In the genomic region with DNA sequence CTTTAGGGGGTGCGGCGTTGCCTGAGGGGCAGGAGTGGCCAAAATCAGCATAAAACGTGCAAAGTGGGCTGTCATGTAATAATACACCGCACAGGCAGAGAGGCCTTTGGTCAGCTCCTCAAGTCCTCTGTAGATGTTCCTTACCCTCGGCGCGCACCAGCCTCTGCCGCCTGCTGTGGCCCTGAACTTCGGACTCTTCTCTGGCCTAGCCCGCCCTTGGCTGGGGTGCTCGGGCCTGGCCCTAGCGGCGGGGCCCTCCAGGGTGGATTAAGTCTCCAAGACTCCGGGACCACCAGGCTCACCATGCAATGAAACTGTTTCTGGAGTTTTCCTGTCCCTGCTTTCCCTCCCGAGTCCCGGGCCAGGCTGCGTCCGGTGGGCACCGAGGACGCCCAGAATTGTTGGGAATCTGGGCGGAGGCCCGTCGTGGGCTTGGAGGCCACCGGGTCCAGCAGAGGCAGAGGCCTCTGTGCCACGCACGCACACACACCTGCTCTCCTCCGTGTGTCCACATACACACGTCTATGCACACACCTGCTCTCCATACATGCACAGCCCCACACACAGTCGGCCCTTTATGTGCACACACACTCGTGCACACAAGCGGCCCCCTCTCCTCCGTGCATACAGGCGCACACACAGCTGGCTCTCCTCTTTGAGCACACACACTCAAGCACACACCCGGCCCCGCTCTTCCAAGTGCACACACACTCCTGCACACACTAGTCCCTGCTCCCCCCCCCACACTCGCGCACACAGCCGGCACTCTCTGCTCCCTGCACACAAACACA, we compare ENCODE assay signal across 12 cellular contexts. TPM values are rescaled to one million over a fixed set of nuclear protein-coding genes. Genes with fewer than 3 reads are reported as not detected.
DNase-seq lines count a peak whose midpoint lies in the region; ATAC-seq and TF ChIP-seq lines count a peak whose summit lies in the region.
"Had no signal": no experiment of that assay in that cellular context is flagged by ENCODE, and none has a peak within 500 bp of the region (broad histone marks: within the 10 kb centered on the region; RNA-seq: fewer than 3 reads in every experiment).

No MANE protein-coding gene starts in this region.

- H3K36me3 ChIP-seq in GM23338 (ENCODE audit: insufficient read depth), result no peaks in the 10 kb centered on the region
- H3K36me3 ChIP-seq in Peyer's patch, result peaks cover 0 to 12% (median 0%) of the 10 kb centered on the region in 3 donors
- peaks cover 21% of the 10 kb centered on the region for H3K36me3 ChIP-seq in osteoblast (ENCODE audit: insufficient read depth, low read length)

- H3K9me3 ChIP-seq in Peyer's patch (no peaks in the 10 kb centered on the region), osteoblast (ENCODE audit: low read depth, low read length) (no peaks in the 10 kb centered on the region)

- TF ChIP-seq POLR2A in Peyer's patch (IDR thresholded peaks at IDR 0.05), result no peak

- H2AFZ ChIP-seq in GM23338 (no peak overlapping the region), osteoblast (ENCODE audit: low read length) (no peak overlapping the region)
- H2AFZ ChIP-seq: GM23248 had no signal

- H3K4me1 Mint-ChIP-seq in GM23338 (peaks cover 17% of the 10 kb centered on the region), endothelial cell (ENCODE audit: unreplicated experiment) (peaks cover 8% of the 10 kb centered on the region)

- TF ChIP-seq CTCF in GM23338 (conservative IDR thresholded peaks at IDR 0.05; ENCODE audit: low read depth in 2 of 2), result no peak
- no peak for TF ChIP-seq CTCF in Peyer's patch (IDR thresholded peaks at IDR 0.05)
- TF ChIP-seq CTCF in endothelial cell (IDR thresholded peaks at IDR 0.05; ENCODE audit: unreplicated experiment), result no peak
- TF ChIP-seq CTCF in osteoblast (IDR thresholded peaks at IDR 0.05; ENCODE audit: extremely low read depth, low read depth, low read length), result no peak
- TF ChIP-seq CTCF in GM20000 (IDR thresholded peaks at IDR 0.05; ENCODE audit: extremely low read depth, missing control alignments), result no peak

- H3K4me1 ChIP-seq in GM23338 (ENCODE audit: insufficient read depth) (0 out of 2 replicates have a peak, but pooled peaks cover 7% of the 10 kb centered on the region), Peyer's patch (peaks cover 0 to 18% (median 2%) of the 10 kb centered on the region in 4 donors), osteoblast (ENCODE audit: insufficient read depth, low read length) (peaks cover 3% of the 10 kb centered on the region)
- H3K4me1 ChIP-seq: foreskin keratinocyte had no signal

- peak overlapping the region; percentile 57; the same call in 2 of the 3 replicates for H3K4me3 Mint-ChIP-seq in GM23338
- peak overlapping the region; percentile 79 for H3K4me3 Mint-ChIP-seq in endothelial cell (ENCODE audit: unreplicated experiment)

- ATAC-seq in GM23338 (no peak), GM18861 (IDR thresholded peaks at IDR 0.05; ENCODE audit: unreplicated experiment) (no peak), HG03432 (IDR thresholded peaks at IDR 0.05; ENCODE audit: unreplicated experiment) (no peak)
- ATAC-seq: foreskin keratinocyte had no signal

- H3K79me2 ChIP-seq in GM23338 (replicated peaks; ENCODE audit: insufficient read depth) (peaks cover 26% of the 10 kb centered on the region), osteoblast (ENCODE audit: insufficient read depth, low read length) (peaks cover 29% of the 10 kb centered on the region)

- DNase-seq in GM23338 (ENCODE audit: low spot score) (no peak), Peyer's patch (peak in 2 of 3 donors; percentile 59 to 70), endothelial cell (ENCODE audit: low spot score) (no peak), osteoblast (ENCODE audit: insufficient read length, low spot score, missing footprints) (peak; percentile 60), hippocampal formation (lab: John Stamatoyannopoulos, UW) (no peak), GM20000 (ENCODE audit: low spot score) (no peak)
- DNase-seq: caudate nucleus, foreskin keratinocyte, GM23248, midbrain had no signal

- peaks cover 7% of the 10 kb centered on the region; the same call in 1 of the 2 replicates for H4K20me1 ChIP-seq in GM23338 (replicated peaks; ENCODE audit: insufficient read depth)
- H4K20me1 ChIP-seq in osteoblast (ENCODE audit: insufficient read depth, low read length), result peaks cover 16% of the 10 kb centered on the region

- peaks cover 26% of the 10 kb centered on the region for H3K36me3 Mint-ChIP-seq in GM23338 (ENCODE audit: low read depth)
- H3K36me3 Mint-ChIP-seq in endothelial cell (ENCODE audit: low read depth, unreplicated experiment), result peaks cover 17% of the 10 kb centered on the region

- no peak overlapping the region for H3K27ac ChIP-seq in GM23338 (ENCODE audit: low read depth)
- no peak overlapping the region for H3K27ac ChIP-seq in Peyer's patch
- H3K27ac ChIP-seq in osteoblast (ENCODE audit: low read depth, low read length), result no peak overlapping the region
- H3K27ac ChIP-seq: foreskin keratinocyte, GM23248 had no signal

- H3K27me3 ChIP-seq in GM23338 (ENCODE audit: insufficient read depth), result no peaks in the 10 kb centered on the region
- H3K27me3 ChIP-seq in Peyer's patch, result no peaks in the 10 kb centered on the region
- peaks cover 2% of the 10 kb centered on the region for H3K27me3 ChIP-seq in osteoblast (ENCODE audit: insufficient read depth, low read length)
- H3K27me3 ChIP-seq: foreskin keratinocyte had no signal

- no peaks in the 10 kb centered on the region for H3K9me2 ChIP-seq in GM23338 (ENCODE audit: insufficient read depth)

- H3K27ac Mint-ChIP-seq in GM23338 (peak overlapping the region; percentile 68; the same call in 1 of the 2 replicates), endothelial cell (ENCODE audit: unreplicated experiment) (no peak overlapping the region)

- peaks cover 17% of the 10 kb centered on the region for H3K27me3 Mint-ChIP-seq in GM23338 (ENCODE audit: insufficient read depth, low read depth, poor library complexity)
- H3K27me3 Mint-ChIP-seq in endothelial cell (ENCODE audit: unreplicated experiment), result peaks cover 13% of the 10 kb centered on the region

- no peak overlapping the region for H3K4me2 ChIP-seq in GM23338
- H3K4me2 ChIP-seq in osteoblast (ENCODE audit: insufficient read depth, low read length), result no peak overlapping the region

- peaks cover 13% of the 10 kb centered on the region; the same call in 1 of the 2 replicates for H3F3A ChIP-seq in GM23338 (replicated peaks; ENCODE audit: low read depth)

- H3K4me3 ChIP-seq in GM23338, result no peak overlapping the region
- no peak overlapping the region for H3K4me3 ChIP-seq in Peyer's patch
- no peak overlapping the region for H3K4me3 ChIP-seq in osteoblast (ENCODE audit: insufficient read depth, low read length)
- H3K4me3 ChIP-seq: GM23248 had no signal

- H3K9me3 Mint-ChIP-seq in GM23338 (peaks cover 4% of the 10 kb centered on the region; the same call in 2 of the 3 replicates), endothelial cell (ENCODE audit: unreplicated experiment) (no peaks in the 10 kb centered on the region)

TF ChIP-seq in GM23338, 12 proteins besides CTCF, POLR2A, EP300 and RAD21 (continues in another document):
- TF ChIP-seq STAT1 (IDR thresholded peaks at IDR 0.05; ENCODE audit: unreplicated experiment), result no peak

RNA-seq across cellular contexts. Expression of a gene that starts 1.5 kb away (rescaled TPM):
- 80.0 and 92.0 TPM in 2 replicates for total RNA-seq in GM23338 (2014; rRNA removed; shearing (Covaris generic))
- 40.2 and 42.9 TPM in 2 replicates for polyA plus RNA-seq in GM23338 (2016; fragmentation: Nextera tagmentation; extraction: Ambion mirVana)
- total RNA-seq in Peyer's patch (10 to 100 TPM; 37.0 to 75.1 (median 48.0) TPM), endothelial cell (ENCODE audit: unreplicated experiment) (65.8 TPM), osteoblast (48.6 and 56.8 TPM in 2 replicates)

Comparison
In these comparisons a context has a peak if more than half of its experiments do, and no peak if none do; other contexts are left out.
1. DNase-seq: peak in Peyer's patch (2 of 3) and osteoblast (single experiment); none in GM23338 (single experiment), endothelial cell (single experiment), hippocampal formation (0 of 2) and GM20000 (single experiment).